In genomic region chr3:65603631-65604030, GRCh38 we compare ENCODE assay signal across 35 cellular contexts.
DNase-seq lines count a peak whose midpoint lies in the region; ATAC-seq, FAIRE-seq and TF ChIP-seq lines count a peak whose summit lies in the region.
"Had no signal": no experiment of that assay in that cellular context is flagged by ENCODE, and none has a peak within 500 bp of the region (broad histone marks: within the 10 kb centered on the region; RNA-seq: fewer than 3 reads in every experiment).

No MANE protein-coding gene starts in this region.

- no peak overlapping the region for H3K4me3 ChIP-seq in K562
- H3K4me3 ChIP-seq in H1 (ENCODE audit: extremely low read depth in 1 of 4, insufficient read depth in 2 of 4, low read depth in 3 of 4, low read length in 4 of 4), result no peak overlapping the region
- H3K4me3 ChIP-seq: A549; BLaER1; BLaER1 treated with 17β-estradiol and CSF1 and Interleukin-3, amounts not matched to agents 10 nM and 100 nM had no signal

- H3K27me3 Mint-ChIP-seq in osteocyte (ENCODE audit: unreplicated experiment), result peaks cover 5% of the 10 kb centered on the region
- H3K27me3 Mint-ChIP-seq: B cell had no signal

- POLR2A ChIA-PET in K562 (lab: Yijun Ruan, JAX) (interaction anchor here (1.3 kb wide), 1 partner anchor 9 kb away, joined by 4 read pairs; no protein-coding TSS in a partner anchor), H1 (lab: Charles Lee; ENCODE audit: partially characterized antibody) (no interaction called here)

- H4K5ac ChIP-seq in H1 (ENCODE audit: insufficient read length, low read depth, low read length), result no peak overlapping the region

- intact Hi-C loops in K562 (cut with micrococcal nuclease), result no loop called here
- intact Hi-C loops in left cardiac atrium (cut with DNase I), result no loop called here

- H3K4me3 Mint-ChIP-seq in osteocyte (ENCODE audit: unreplicated experiment), result no peak overlapping the region
- H3K4me3 Mint-ChIP-seq: B cell; CD14-positive monocyte; CD4-positive, alpha-beta memory T cell; CD4-positive, alpha-beta T cell; CD8-positive, alpha-beta memory T cell; CD8-positive, alpha-beta T cell had no signal

- H3K79me2 ChIP-seq in K562 (ENCODE audit: control insufficient read depth, insufficient read depth, low read length) (no peaks in the 10 kb centered on the region), H1 (ENCODE audit: control insufficient read depth in 1 of 2, insufficient read depth in 2 of 2, low read length in 2 of 2) (peaks cover 0 to 23% of the 10 kb centered on the region in 2 experiments; a peak in 2 of 4 replicates)

- no peaks in the 10 kb centered on the region for H3K9me3 Mint-ChIP-seq in osteocyte (ENCODE audit: unreplicated experiment)

- H4K20me1 ChIP-seq in K562 (replicated peaks; ENCODE audit: control insufficient read depth, insufficient read depth, low read length) (no peaks in the 10 kb centered on the region), H1 (replicated peaks in 1 of 2; ENCODE audit: control insufficient read depth in 1 of 2, insufficient read depth in 2 of 2, low read length in 2 of 2) (no peaks in the 10 kb centered on the region)
- H4K20me1 ChIP-seq: BLaER1; BLaER1 treated with 17β-estradiol and CSF1 and Interleukin-3, amounts not matched to agents 10 nM and 100 nM had no signal

- no peak overlapping the region for H2BK12ac ChIP-seq in H1 (ENCODE audit: low read depth, low read length)

- FAIRE-seq in H54 (lab: Jason Lieb, UNC) (peak; percentile 55), K562 (lab: Jason Lieb, UNC) (no peak), H1 (lab: Jason Lieb, UNC) (peak; percentile 36)
- FAIRE-seq: A204.1, A549, D721Med had no signal

- no peak overlapping the region for H2AK5ac ChIP-seq in H1 (ENCODE audit: low read depth, low read length)

- no peak for ATAC-seq in K562
- no peak for ATAC-seq in left cardiac atrium
- ATAC-seq: A549; CD8-positive, alpha-beta T cell had no signal

- TF ChIP-seq EP300 in K562 (IDR thresholded peaks at IDR 0.05; ENCODE audit: low read length) (no peak), H1 (IDR thresholded peaks at IDR 0.05; ENCODE audit: borderline replicate concordance in 1 of 2, low read depth in 2 of 2, low read length in 2 of 2) (no peak)

- H4K8ac ChIP-seq in H1 (ENCODE audit: extremely low read depth, insufficient read depth, low read length), result no peak overlapping the region

- H2AFZ ChIP-seq in K562 (ENCODE audit: low read depth, low read length), result peak overlapping the region; percentile 89
- H2AFZ ChIP-seq in H1 (ENCODE audit: low read length), result no peak overlapping the region

- no peak overlapping the region for H3K23ac ChIP-seq in H1 (ENCODE audit: insufficient read length)

- H3K4me1 Mint-ChIP-seq in osteocyte (ENCODE audit: unreplicated experiment), result peaks cover 21% of the 10 kb centered on the region
- H3K4me1 Mint-ChIP-seq: B cell; CD14-positive monocyte; CD4-positive, alpha-beta memory T cell; CD4-positive, CD25-positive, alpha-beta regulatory T cell; CD8-positive, alpha-beta memory T cell had no signal

- no peak overlapping the region for H3K4ac ChIP-seq in H1 (replicated peaks; ENCODE audit: insufficient read length, low read depth, low read length)

- H3K9ac ChIP-seq in K562 (ENCODE audit: insufficient read depth in 1 of 2, low read depth in 2 of 2, low read length in 2 of 2) (peak overlapping the region in 1 of 2 experiments; percentile 20; a peak in 1 of 4 replicates), H1 (replicated peaks in 1 of 4; ENCODE audit: extremely low read depth in 1 of 4, low read depth in 3 of 4, low read length in 3 of 4) (no peak overlapping the region)
- H3K9ac ChIP-seq: BLaER1; BLaER1 treated with 17β-estradiol and CSF1 and Interleukin-3, amounts not matched to agents 10 nM and 100 nM had no signal

- no peaks in the 10 kb centered on the region; the same call in 1 of the 2 replicates for H3K23me2 ChIP-seq in H1 (ENCODE audit: low read depth, low read length)

- WGBS in K562 (ENCODE audit: insufficient coverage, low coverage, missing lambda C conversion rate), result 62% methylated on average over 3 of the region's 4 CpGs
- WGBS in H1 (ENCODE audit: extremely low coverage in 1 of 2, insufficient coverage in 1 of 2, insufficient read length in 1 of 2, insufficient replicate concordance in 2 of 2, low coverage in 1 of 2, low lambda C conversion rate in 2 of 2, missing lambda C conversion rate in 1 of 2), 2 experiments, result 92% methylated on average over 4 of the region's 4 CpGs; no CpG with 5 or more reads in 1 of the 2 experiments

- H3K79me1 ChIP-seq in H1 (ENCODE audit: low read depth, low read length), result no peaks in the 10 kb centered on the region

- H2BK15ac ChIP-seq in H1 (ENCODE audit: low read length), result no peak overlapping the region

- H3K27me3 ChIP-seq in K562 (ENCODE audit: control insufficient read depth in 2 of 2, insufficient read depth in 2 of 2, low read length in 2 of 2) (no peaks in the 10 kb centered on the region), H1 (replicated peaks in 1 of 4; ENCODE audit: control insufficient read depth in 3 of 4, extremely low read depth in 1 of 4, insufficient read depth in 3 of 4, low read length in 3 of 4) (peaks cover 0 to 1% (median 0%) of the 10 kb centered on the region in 4 experiments; a peak in 1 of 7 replicates)
- H3K27me3 ChIP-seq: BE2C; BLaER1; BLaER1 treated with 17β-estradiol and CSF1 and Interleukin-3, amounts not matched to agents 10 nM and 100 nM had no signal

- H3K4me1 ChIP-seq in K562 (replicated peaks in 1 of 2; ENCODE audit: control insufficient read depth in 2 of 2, insufficient read depth in 2 of 2, low read length in 2 of 2), result peaks cover 3 to 47% of the 10 kb centered on the region in 2 experiments; a peak in 3 of 5 replicates
- H3K4me1 ChIP-seq in H1 (replicated peaks in 1 of 4; ENCODE audit: control insufficient read depth in 3 of 4, insufficient read depth in 4 of 4, low read length in 3 of 4), result peaks cover 6 to 11% (median 10%) of the 10 kb centered on the region in 4 experiments; a peak in 6 of 7 replicates
- H3K4me1 ChIP-seq: A549; BE2C; BLaER1; BLaER1 treated with 17β-estradiol and CSF1 and Interleukin-3, amounts not matched to agents 10 nM and 100 nM had no signal

- H3K27ac Mint-ChIP-seq in osteocyte (ENCODE audit: unreplicated experiment), result no peak overlapping the region
- H3K27ac Mint-ChIP-seq: B cell; CD14-positive monocyte; CD4-positive, alpha-beta memory T cell; CD4-positive, alpha-beta T cell; CD4-positive, CD25-positive, alpha-beta regulatory T cell; CD8-positive, alpha-beta memory T cell; CD8-positive, alpha-beta T cell had no signal

- BruUV-seq in K562 (replicated peaks; lab: Mats Ljungman, UMichigan), result no TSS peak

- CTCF ChIA-PET in K562 (lab: Yijun Ruan, JAX; ENCODE audit: low intra/inter-chr PET ratio) (no interaction called here), H1 (lab: Charles Lee; ENCODE audit: partially characterized antibody) (no interaction called here)

- H3K9me3 ChIP-seq in K562 (replicated peaks; ENCODE audit: control insufficient read depth, insufficient read depth, low read depth, low read length) (no peaks in the 10 kb centered on the region), H1 (ENCODE audit: insufficient read depth in 2 of 2, low read depth in 1 of 2, low read length in 1 of 2) (no peaks in the 10 kb centered on the region)
- H3K9me3 ChIP-seq: A549, BE2C, BLaER1, Caco-2 had no signal

- H2BK20ac ChIP-seq in H1 (ENCODE audit: low read length), result no peak overlapping the region

- TF ChIP-seq RAD21 in K562 (CRISPR knock-in tag; conservative IDR thresholded peaks at IDR 0.05 in 1 of 2, IDR thresholded peaks at IDR 0.05 in 1 of 2), result no peak
- no peak for TF ChIP-seq RAD21 in H1 (IDR thresholded peaks at IDR 0.05 in 1 of 2, conservative IDR thresholded peaks at IDR 0.05 in 1 of 2; ENCODE audit: low read depth in 2 of 2, low read length in 2 of 2)

- TF ChIP-seq POLR2A in H54 (IDR thresholded peaks at IDR 0.05; ENCODE audit: low read depth, low read length), result no peak
- TF ChIP-seq POLR2A in K562 (conservative IDR thresholded peaks at IDR 0.05), result no peak
- TF ChIP-seq POLR2A in H1 (IDR thresholded peaks at IDR 0.05; ENCODE audit: control extremely low read depth in 1 of 2, low read depth in 2 of 2, low read length in 2 of 2), result no peak

- H3K36me3 ChIP-seq in K562 (ENCODE audit: control insufficient read depth, insufficient read depth, low read length) (no peaks in the 10 kb centered on the region; the same call in 2 of the 3 replicates), H1 (ENCODE audit: control insufficient read depth in 2 of 4, insufficient read depth in 4 of 4, low read length in 3 of 4) (no peaks in the 10 kb centered on the region)
- H3K36me3 ChIP-seq: BE2C; BLaER1; BLaER1 treated with 17β-estradiol and CSF1 and Interleukin-3, amounts not matched to agents 10 nM and 100 nM had no signal

- H3K14ac ChIP-seq in H1 (ENCODE audit: insufficient read length), result no peak overlapping the region

- H2BK5ac ChIP-seq in H1 (ENCODE audit: low read depth, low read length), result no peak overlapping the region

- H4K91ac ChIP-seq in H1 (replicated peaks; ENCODE audit: insufficient read length, low read length), result no peak overlapping the region

- H3K4me2 ChIP-seq in K562 (ENCODE audit: insufficient read depth, low read length) (no peak overlapping the region), H1 (ENCODE audit: insufficient read depth in 1 of 2, low read depth in 2 of 2, low read length in 2 of 2) (no peak overlapping the region)
- H3K4me2 ChIP-seq: A549; BLaER1; BLaER1 treated with 17β-estradiol and CSF1 and Interleukin-3, amounts not matched to agents 10 nM and 100 nM had no signal

- H2BK120ac ChIP-seq in H1 (replicated peaks; ENCODE audit: low read depth, low read length), result no peak overlapping the region

- H3K18ac ChIP-seq in H1 (ENCODE audit: extremely low read depth, low read length), result no peak overlapping the region

- TF ChIP-seq CTCF in K562 (IDR thresholded peaks at IDR 0.05 in 2 of 3, conservative IDR thresholded peaks at IDR 0.05 in 1 of 3; ENCODE audit: insufficient read depth in 2 of 3, low read depth in 1 of 3, low read length in 3 of 3), result no peak
- TF ChIP-seq CTCF in H1 (IDR thresholded peaks at IDR 0.05; ENCODE audit: control extremely low read depth in 1 of 3, insufficient read depth in 1 of 3, low read depth in 1 of 3, low read length in 3 of 3), result no peak
- no peak for TF ChIP-seq CTCF in osteocyte (IDR thresholded peaks at IDR 0.05)

- no peak overlapping the region for H3K56ac ChIP-seq in H1 (replicated peaks; ENCODE audit: insufficient read length, low read depth, low read length)

- in situ Hi-C loops in K562 (cut with MboI), result no loop called here

- DNase-seq in H54 (ENCODE audit: insufficient read length, low spot score) (no peak), K562 (ENCODE audit: extremely low read depth in 1 of 4, low spot score in 3 of 4) (no peak), H1 (ENCODE audit: low read depth in 1 of 2, low spot score in 2 of 2) (no peak), left cardiac atrium (no peak), iPS-NIHi11 (ENCODE audit: low spot score) (no peak), osteocyte (ENCODE audit: extremely low spot score, unreplicated experiment) (no peak)
- DNase-seq: 8988T; ACHN; AML-193; BE2C; C1 segment of cervical spinal cord; Caco-2; Calu3; CD4-positive, alpha-beta memory T cell; CD4-positive, alpha-beta T cell; CD4-positive, CD25-positive, alpha-beta regulatory T cell; CD8-positive, alpha-beta memory T cell; CD8-positive, alpha-beta T cell; COR-L47; DMS 273 treated with DMSO at 0.1 percent for 48 hours; DMS153; DMS53; DMS79; DMS79 treated with DMSO at 0.1 percent for 48 hours; DND-41; EL had no signal

- H3K9me1 ChIP-seq in K562 (ENCODE audit: control insufficient read depth, insufficient read depth, low read length), result no peaks in the 10 kb centered on the region

- no peaks in the 10 kb centered on the region for H3K36me3 Mint-ChIP-seq in osteocyte (ENCODE audit: unreplicated experiment)
- H3K36me3 Mint-ChIP-seq: CD14-positive monocyte; CD4-positive, alpha-beta memory T cell; CD4-positive, CD25-positive, alpha-beta regulatory T cell; CD8-positive, alpha-beta memory T cell; CD8-positive, alpha-beta T cell had no signal

- H3K27ac ChIP-seq in K562 (ENCODE audit: extremely low read depth, low read depth, low read length), result peak overlapping the region; percentile 67
- no peak overlapping the region for H3K27ac ChIP-seq in H1 (ENCODE audit: low read depth, low read length)
- H3K27ac ChIP-seq: 22Rv1; A549; BLaER1; BLaER1 treated with 17β-estradiol and CSF1 and Interleukin-3, amounts not matched to agents 10 nM and 100 nM; C4-2B had no signal
